ENCODE assay signal across 8 cellular contexts in genomic region chr11:76670475-76671235, GRCh38. TPM values are rescaled to one million over a fixed set of nuclear protein-coding genes. Genes with fewer than 3 reads are reported as not detected.
DNase-seq lines count a peak whose midpoint lies in the region; ATAC-seq and TF ChIP-seq lines count a peak whose summit lies in the region.

A gene with protein sequence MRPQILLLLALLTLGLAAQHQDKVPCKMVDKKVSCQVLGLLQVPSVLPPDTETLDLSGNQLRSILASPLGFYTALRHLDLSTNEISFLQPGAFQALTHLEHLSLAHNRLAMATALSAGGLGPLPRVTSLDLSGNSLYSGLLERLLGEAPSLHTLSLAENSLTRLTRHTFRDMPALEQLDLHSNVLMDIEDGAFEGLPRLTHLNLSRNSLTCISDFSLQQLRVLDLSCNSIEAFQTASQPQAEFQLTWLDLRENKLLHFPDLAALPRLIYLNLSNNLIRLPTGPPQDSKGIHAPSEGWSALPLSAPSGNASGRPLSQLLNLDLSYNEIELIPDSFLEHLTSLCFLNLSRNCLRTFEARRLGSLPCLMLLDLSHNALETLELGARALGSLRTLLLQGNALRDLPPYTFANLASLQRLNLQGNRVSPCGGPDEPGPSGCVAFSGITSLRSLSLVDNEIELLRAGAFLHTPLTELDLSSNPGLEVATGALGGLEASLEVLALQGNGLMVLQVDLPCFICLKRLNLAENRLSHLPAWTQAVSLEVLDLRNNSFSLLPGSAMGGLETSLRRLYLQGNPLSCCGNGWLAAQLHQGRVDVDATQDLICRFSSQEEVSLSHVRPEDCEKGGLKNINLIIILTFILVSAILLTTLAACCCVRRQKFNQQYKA (minus strand): TSS chr11:76670747. CDS start chr11:76665954, 4,793 bp downstream.

- peak; percentile 18 for DNase-seq in NOMO-1 treated with DMSO at 0.1 percent for 48 hours (lab: John Stamatoyannopoulos, UW; ENCODE audit: unreplicated experiment)
- no peak for DNase-seq in NOMO-1 treated with dmso at 0.1 percent for 144 hours (lab: John Stamatoyannopoulos, UW; ENCODE audit: unreplicated experiment)
- DNase-seq in activated B cell treated with CpG ODN at 0.5 μM for 24 hours: no peak
- DNase-seq in ureter (ENCODE audit: low spot score): no peak
- DNase-seq in dedifferentiated amniotic fluid mesenchymal stem cell (ENCODE audit: extremely low spot score): no peak
- DNase-seq in HT-29 (ENCODE audit: low spot score): no peak

- no peaks in the 10 kb centered on the region for H3K9me3 ChIP-seq in muscle layer of colon (ENCODE audit: low read length)

- H3K27ac Mint-ChIP-seq in activated B cell treated with CpG ODN at 0.5 μM for 24 hours: peak within 1 kb of the TSS; percentile 76

- no peak within 1 kb of the TSS for H3K9ac ChIP-seq in muscle layer of colon (ENCODE audit: low read length)

- intact Hi-C loops in activated B cell treated with CpG ODN at 0.5 μM for 24 hours (cut with micrococcal nuclease): loop anchor here (5.0 to 10.0 kb wide), 4 partner anchors 192 to 848 kb away; partner anchors contain the start of genes ACER3 and EMSY

- no peak for TF ChIP-seq CTCF in activated B cell treated with CpG ODN at 0.5 μM for 24 hours (IDR thresholded peaks at IDR 0.05)

- H3K4me1 ChIP-seq in muscle layer of colon (ENCODE audit: insufficient read depth, low read length): peaks cover 30% of the 10 kb centered on the region

- H3K4me3 Mint-ChIP-seq in activated B cell treated with CpG ODN at 0.5 μM for 24 hours: peak within 1 kb of the TSS; percentile 86

- ATAC-seq in activated B cell treated with CpG ODN at 0.5 μM for 24 hours (ENCODE audit: low read depth): no peak

- H3K27me3 Mint-ChIP-seq in activated B cell treated with CpG ODN at 0.5 μM for 24 hours: peaks cover 24% of the 10 kb centered on the region

- H3K9me3 Mint-ChIP-seq in activated B cell treated with CpG ODN at 0.5 μM for 24 hours: no peaks in the 10 kb centered on the region

- H3K36me3 Mint-ChIP-seq in activated B cell treated with CpG ODN at 0.5 μM for 24 hours (ENCODE audit: low read depth): peaks cover 4% of the 10 kb centered on the region

- peaks cover 8 to 10% of the 10 kb centered on the region in 2 donors for H3K27me3 ChIP-seq in muscle layer of colon (ENCODE audit: control insufficient read depth in 1 of 2, insufficient read depth in 2 of 2, low read length in 2 of 2)

- H3K36me3 ChIP-seq in muscle layer of colon (ENCODE audit: insufficient read depth, low read length): no peaks in the 10 kb centered on the region

- POLR2A ChIA-PET in activated B cell treated with CpG ODN at 0.5 μM for 24 hours (lab: Charles Lee): interaction anchor here (0.6 to 7.9 kb wide), 7 partner anchors 8 to 59 kb away, joined by 3 to 193 read pairs (median 6); no protein-coding TSS in a partner anchor

- H3K27ac ChIP-seq in muscle layer of colon (ENCODE audit: low read depth, low read length): peak within 1 kb of the TSS; percentile 56

- CTCF ChIA-PET in activated B cell treated with CpG ODN at 0.5 μM for 24 hours (lab: Charles Lee): interaction anchor here (1.0 to 6.6 kb wide), 2 partner anchors 43 to 71 kb away, joined by 4 to 62 read pairs; no protein-coding TSS in a partner anchor

- peaks cover 89% of the 10 kb centered on the region for H3K4me1 Mint-ChIP-seq in activated B cell treated with CpG ODN at 0.5 μM for 24 hours

- in situ Hi-C loops in endometrial microvascular endothelial cells (cut with HindIII; ENCODE audit: inconsistent ontology term, low pct_unique_long_range_greater_than_20kb, low sequenced_read_pairs): no loop called here

- peak within 1 kb of the TSS; percentile 45 to 65 for H3K4me3 ChIP-seq in muscle layer of colon (ENCODE audit: low read depth in 1 of 2, low read length in 2 of 2)

RNA-seq across cellular contexts. Expression of the gene that starts here (rescaled TPM):
- total RNA-seq in activated B cell treated with CpG ODN at 0.5 μM for 24 hours: 25.8 and 27.8 TPM in 2 replicates
- 53.6 TPM for total RNA-seq in endometrial microvascular endothelial cells (ENCODE audit: inconsistent ontology term)
- total RNA-seq in ureter: 83.7 TPM
- 0.10 TPM in 1 of 2 replicates, not detected in the other for total RNA-seq in HT-29 (2014; rRNA removed; shearing (Covaris generic))

Comparison
In these comparisons a context has a peak if more than half of its experiments do, and no peak if none do; other contexts are left out.
1. RNA of the gene that starts here (total RNA-seq): 83.7 TPM in ureter (single experiment), 53.6 TPM in endometrial microvascular endothelial cells (single experiment) and 25.8 to 27.8 TPM in activated B cell treated with CpG ODN at 0.5 μM for 24 hours; 0.10 TPM in HT-29; every median in the first group is over 10 times any median in the second.